ENCODE assay signal across 21 cellular contexts in genomic region chr16:66035096-66035495, GRCh38.
DNase-seq lines count a peak whose midpoint lies in the region; ATAC-seq, FAIRE-seq and TF ChIP-seq lines count a peak whose summit lies in the region.
"Had no signal": no experiment of that assay in that cellular context is flagged by ENCODE, and none has a peak within 500 bp of the region (broad histone marks: within the 10 kb centered on the region; RNA-seq: fewer than 3 reads in every experiment).

No MANE protein-coding gene starts in this region.

- peaks cover 0 to 8% (median 2%) of the 10 kb centered on the region in 4 donors for H3K4me1 ChIP-seq in liver (ENCODE audit: control insufficient read depth in 4 of 4, insufficient read depth in 4 of 4, low read length in 3 of 4)
- H3K4me1 ChIP-seq in HepG2 (ENCODE audit: insufficient read depth, low read length) = no peaks in the 10 kb centered on the region
- no peaks in the 10 kb centered on the region for H3K4me1 ChIP-seq in mesenchymal stem cell (ENCODE audit: control insufficient read depth, insufficient read depth, low read depth, low read length)
- H3K4me1 ChIP-seq: A549 had no signal

- TF ChIP-seq RAD21 in liver (IDR thresholded peaks at IDR 0.05) = peak; percentile 25 to 34
- no peak for TF ChIP-seq RAD21 in HepG2 (CRISPR knock-in tag; IDR thresholded peaks at IDR 0.05)

- H2BK15ac ChIP-seq in mesenchymal stem cell (ENCODE audit: low read depth, poor library complexity, severe bottlenecking) = no peak overlapping the region

- no peak overlapping the region for H3K14ac ChIP-seq in mesenchymal stem cell (ENCODE audit: low read length in 2 of 2)

- no peak overlapping the region for H2AFZ ChIP-seq in HepG2 (ENCODE audit: low read length)
- no peak overlapping the region for H2AFZ ChIP-seq in mesenchymal stem cell (ENCODE audit: low read depth, low read length)
- H2AFZ ChIP-seq: PC-9 had no signal

- no peak overlapping the region for H4K8ac ChIP-seq in mesenchymal stem cell (ENCODE audit: low read length)

- H2BK12ac ChIP-seq in mesenchymal stem cell (ENCODE audit: low read length in 2 of 2) = no peak overlapping the region

- H3K4ac ChIP-seq in mesenchymal stem cell (ENCODE audit: low read depth in 1 of 2, low read length in 2 of 2) = no peak overlapping the region

- H4K91ac ChIP-seq in mesenchymal stem cell (ENCODE audit: low read length) = peak overlapping the region; percentile 66

- BruUV-seq in HepG2 (replicated peaks; lab: Mats Ljungman, UMichigan) = no TSS peak

- no peak overlapping the region for H3K9ac ChIP-seq in liver (ENCODE audit: low read depth in 1 of 2, low read length in 2 of 2)
- no peak overlapping the region for H3K9ac ChIP-seq in HepG2 (ENCODE audit: insufficient read depth, low read depth, low read length)
- no peak overlapping the region for H3K9ac ChIP-seq in mesenchymal stem cell (ENCODE audit: low read length)
- H3K9ac ChIP-seq: SK-N-SH had no signal

- H3K4me3 ChIP-seq in liver (ENCODE audit: low read depth in 1 of 3, low read length in 3 of 3) (no peak overlapping the region), HepG2 (replicated peaks in 1 of 3; ENCODE audit: insufficient read depth in 1 of 3, low read depth in 2 of 3, low read length in 3 of 3) (no peak overlapping the region), mesenchymal stem cell (ENCODE audit: insufficient read depth in 1 of 2, low read depth in 1 of 2, low read length in 2 of 2) (no peak overlapping the region)
- H3K4me3 ChIP-seq: A549, PC-9 had no signal

- H3K4me2 ChIP-seq in HepG2 (ENCODE audit: low read depth, low read length) = no peak overlapping the region
- H3K4me2 ChIP-seq in mesenchymal stem cell (ENCODE audit: low read length, poor library complexity, severe bottlenecking) = no peak overlapping the region
- H3K4me2 ChIP-seq: A549, PC-9, SK-N-SH had no signal

- H2AK5ac ChIP-seq in mesenchymal stem cell (ENCODE audit: low read length, severe bottlenecking) = no peak overlapping the region

- POLR2A ChIA-PET in HepG2 (lab: Yijun Ruan, JAX) = no interaction called here

- no peak overlapping the region for H2BK120ac ChIP-seq in mesenchymal stem cell (ENCODE audit: low read depth, low read length)

- H2BK5ac ChIP-seq in mesenchymal stem cell (ENCODE audit: low read depth, low read length, poor library complexity, severe bottlenecking) = no peak overlapping the region

- H3K36me3 ChIP-seq in liver (ENCODE audit: control insufficient read depth in 4 of 4, insufficient read depth in 3 of 4, low read depth in 1 of 4, low read length in 3 of 4) (no peaks in the 10 kb centered on the region), HepG2 (replicated peaks in 1 of 2; ENCODE audit: control insufficient read depth in 1 of 2, insufficient read depth in 2 of 2, low read length in 2 of 2) (no peaks in the 10 kb centered on the region), mesenchymal stem cell (ENCODE audit: control insufficient read depth in 1 of 2, insufficient read depth in 2 of 2, low read depth in 1 of 2, low read length in 2 of 2) (no peaks in the 10 kb centered on the region)

- intact Hi-C loops in HepG2 (cut with micrococcal nuclease; ENCODE audit: unreplicated experiment) (no loop called here), sciatic nerve (cut with DNase I) (no loop called here)

- no peaks in the 10 kb centered on the region for H3K79me2 ChIP-seq in HepG2 (ENCODE audit: insufficient read depth, low read length)

- no peak for FAIRE-seq in HepG2 (lab: Jason Lieb, UNC)
- FAIRE-seq: A549, D721Med, GM19239 had no signal

- ATAC-seq in HepG2 = no peak
- no peak for ATAC-seq in sciatic nerve
- ATAC-seq in GM18861 (IDR thresholded peaks at IDR 0.05; ENCODE audit: unreplicated experiment) = no peak
- ATAC-seq: A549 had no signal

- in situ Hi-C loops in HepG2 (cut with HindIII; ENCODE audit: extremely low pct_ligation_motif_present, low pct_unique_long_range_greater_than_20kb) = no loop called here

- no peak for TF ChIP-seq EP300 in HepG2 (IDR thresholded peaks at IDR 0.05; ENCODE audit: low read depth in 2 of 2, low read length in 2 of 2)
- TF ChIP-seq EP300 in HepG2 (CRISPR knock-in tag; IDR thresholded peaks at IDR 0.05; ENCODE audit: borderline replicate concordance) = no peak

- H3K9me3 ChIP-seq in liver (ENCODE audit: control insufficient read depth in 4 of 4, low read length in 3 of 4) (no peaks in the 10 kb centered on the region), HepG2 (ENCODE audit: low read length) (no peaks in the 10 kb centered on the region), mesenchymal stem cell (ENCODE audit: control insufficient read depth, low read length) (no peaks in the 10 kb centered on the region)
- H3K9me3 ChIP-seq: A549, SK-N-SH had no signal

- CTCF ChIA-PET in HepG2 (lab: Yijun Ruan, JAX; ENCODE audit: low intra/inter-chr PET ratio, low total read pairs) = no interaction called here

- H3K27ac ChIP-seq in liver (ENCODE audit: low read depth in 1 of 2, low read length in 2 of 2) = no peak overlapping the region
- H3K27ac ChIP-seq in HepG2 (ENCODE audit: extremely low read length, insufficient read depth, low read length) = no peak overlapping the region
- H3K27ac ChIP-seq in mesenchymal stem cell (ENCODE audit: low read length, poor library complexity, severe bottlenecking) = no peak overlapping the region
- H3K27ac ChIP-seq: A549, PC-9 had no signal

- DNase-seq in HepG2 (ENCODE audit: low spot score) = no peak
- DNase-seq in mesenchymal stem cell = no peak
- DNase-seq in sciatic nerve (ENCODE audit: low spot score) = peak; percentile 39
- no peak for DNase-seq in CD1c-positive myeloid dendritic cell (ENCODE audit: extremely low spot score)
- no peak for DNase-seq in NCI-H226
- DNase-seq: DMS53, GDM1, Karpas-422, NCI-H1417, NCI-H187, NCI-H2107, NCI-H748 treated with DMSO at 0.1 percent for 48 hours, PC-9, RPMI8226, SIG-M5, SK-N-SH had no signal

- 53% methylated on average over 3 of the region's 3 CpGs for WGBS in liver
- whole genome bisulfite sequencing in HepG2 (ENCODE audit: low lambda C conversion rate) = 7% methylated on average over 3 of the region's 3 CpGs
- WGBS in mesenchymal stem cell = 98% methylated on average over 3 of the region's 3 CpGs

- no peak overlapping the region for H3K23ac ChIP-seq in mesenchymal stem cell (ENCODE audit: low read length in 2 of 2)

- H3K79me1 ChIP-seq in mesenchymal stem cell (replicated peaks; ENCODE audit: low read length, poor library complexity, severe bottlenecking) = no peaks in the 10 kb centered on the region

- TF ChIP-seq POLR2A in HepG2 (IDR thresholded peaks at IDR 0.05; ENCODE audit: insufficient read depth in 1 of 2, low read depth in 2 of 2, low read length in 2 of 2) = no peak

- no peak overlapping the region for H3K18ac ChIP-seq in mesenchymal stem cell (ENCODE audit: low read depth in 1 of 2, low read length in 2 of 2)

- no peak for TF ChIP-seq CTCF in liver (IDR thresholded peaks at IDR 0.05; ENCODE audit: low read depth, low read length, missing input control)
- no peak for TF ChIP-seq CTCF in HepG2 (CRISPR knock-in tag; IDR thresholded peaks at IDR 0.05)

- peaks cover 0 to 5% (median 0%) of the 10 kb centered on the region in 4 donors for H3K27me3 ChIP-seq in liver (ENCODE audit: control insufficient read depth in 4 of 4, insufficient read depth in 4 of 4, low read length in 3 of 4)
- no peaks in the 10 kb centered on the region for H3K27me3 ChIP-seq in HepG2 (ENCODE audit: control insufficient read depth in 1 of 2, insufficient read depth in 2 of 2, low read length in 2 of 2)
- no peaks in the 10 kb centered on the region for H3K27me3 ChIP-seq in mesenchymal stem cell (ENCODE audit: control insufficient read depth in 1 of 2, insufficient read depth in 1 of 2, low read length in 2 of 2)

- H4K20me1 ChIP-seq in HepG2 (ENCODE audit: insufficient read depth, low read length) = no peaks in the 10 kb centered on the region

TF ChIP-seq in liver, 16 proteins besides CTCF, POLR2A, EP300 and RAD21:
- TF ChIP-seq HNF4A (conservative IDR thresholded peaks at IDR 0.05) = peak; percentile 59 to 79
- TF ChIP-seq JUND (IDR thresholded peaks at IDR 0.05) = peak in 1 of 2 donors; percentile 22
- peak in 1 of 2 donors; percentile 57 for TF ChIP-seq RXRA (IDR thresholded peaks at IDR 0.05)
- no peak for TF ChIP-seq FOXA2 (IDR thresholded peaks at IDR 0.05)

TF ChIP-seq in HepG2, 621 proteins besides CTCF, POLR2A, EP300 and RAD21:
- TF ChIP-seq CEBPB (IDR thresholded peaks at IDR 0.05; ENCODE audit: borderline replicate concordance, low read depth, low read length) = no peak
- no peak for TF ChIP-seq ZNF7 (CRISPR knock-in tag; IDR thresholded peaks at IDR 0.05)
- no peak for TF ChIP-seq GZF1 (CRISPR knock-in tag; IDR thresholded peaks at IDR 0.05)
- no peak for TF ChIP-seq HMG20A (CRISPR knock-in tag; IDR thresholded peaks at IDR 0.05; ENCODE audit: borderline replicate concordance)
- no peak for TF ChIP-seq ZNF136 (CRISPR knock-in tag; IDR thresholded peaks at IDR 0.05; ENCODE audit: low read depth)
- no peak for TF ChIP-seq BHLHE40 (IDR thresholded peaks at IDR 0.05; ENCODE audit: low read length)
- no peak for TF ChIP-seq ZNF329 (CRISPR knock-in tag; IDR thresholded peaks at IDR 0.05; ENCODE audit: low read depth)
- no peak for TF ChIP-seq IKZF1 (IDR thresholded peaks at IDR 0.05)
- no peak for TF ChIP-seq CCDC6 (CRISPR knock-in tag; IDR thresholded peaks at IDR 0.05)
TF ChIP-seq in HepG2: peak in this region for 0.
